Comparison of ENCODE assay signal across 23 cellular contexts in genomic region chr9:22154064-22154463, GRCh38.
"Had no signal": no experiment of that assay in that cellular context is flagged by ENCODE, and none has a peak within 500 bp of the region (broad histone marks: within the 10 kb centered on the region; RNA-seq: fewer than 3 reads in every experiment).

No MANE protein-coding gene starts in this region.

- DNase-seq: activated CD4-positive, alpha-beta memory T cell treated with anti-CD3 and anti-CD28 coated beads, Interleukin-2, amount 10 ng/mL, durations not matched to agents 7 days and 5 days; activated CD4-positive, alpha-beta T cell treated with anti-CD3 and anti-CD28 coated beads for 1 hour; activated CD4-positive, alpha-beta T cell treated with anti-CD3 and anti-CD28 coated beads for 4 hours; activated CD4-positive, alpha-beta T cell treated with anti-CD3 and anti-CD28 coated beads, Interleukin-2, amount 10 ng/mL, durations not matched to agents 7 days and 5 days; activated CD4-positive, alpha-beta T cell treated with anti-CD3 and anti-CD28 coated beads, Interleukin-2, amount 50 U/mL, for 4 hours; activated CD8-positive, alpha-beta memory T cell treated with anti-CD3 and anti-CD28 coated beads, Interleukin-2, amount 50 U/mL, for 48 hours; activated gamma-delta T cell; activated naive CD4-positive, alpha-beta T cell; activated naive CD4-positive, alpha-beta T cell treated with anti-CD3 and anti-CD28 coated beads, Interleukin-2, amount 10 ng/mL, durations not matched to agents 7 days and 5 days; activated naive CD8-positive, alpha-beta T cell treated with anti-CD3 and anti-CD28 coated beads, Interleukin-2, amount 10 ng/mL, durations not matched to agents 7 days and 5 days; activated T-cell treated with anti-CD3 and anti-CD28 coated beads for 4 hours; activated T-cell treated with anti-CD3 and anti-CD28 coated beads, Interleukin-2, amount 50 U/mL, for 24 hours; activated T-cell treated with anti-CD3 and anti-CD28 coated beads, Interleukin-2, amount 50 U/mL, for 72 hours; brain microvascular endothelial cell; caudate nucleus; cortex of kidney; effector CD8-positive, alpha-beta T cell; foreskin fibroblast; T-helper 2 cell had no signal

- H3K27me3 ChIP-seq: brain microvascular endothelial cell had no signal

- H3K36me3 ChIP-seq: brain microvascular endothelial cell had no signal

- H3K27ac ChIP-seq: brain microvascular endothelial cell, epithelial cell of prostate, VCaP had no signal

- ATAC-seq: activated naive CD4-positive, alpha-beta T cell treated with anti-CD3 and anti-CD28 coated beads, Interleukin-2, amount 50 U/mL, for 72 hours; activated T-cell treated with anti-CD3 and anti-CD28 coated beads, Interleukin-2, amount 50 U/mL, for 72 hours; WTC11 had no signal
